ENCODE assay signal across 16 cellular contexts in the genomic region with DNA sequence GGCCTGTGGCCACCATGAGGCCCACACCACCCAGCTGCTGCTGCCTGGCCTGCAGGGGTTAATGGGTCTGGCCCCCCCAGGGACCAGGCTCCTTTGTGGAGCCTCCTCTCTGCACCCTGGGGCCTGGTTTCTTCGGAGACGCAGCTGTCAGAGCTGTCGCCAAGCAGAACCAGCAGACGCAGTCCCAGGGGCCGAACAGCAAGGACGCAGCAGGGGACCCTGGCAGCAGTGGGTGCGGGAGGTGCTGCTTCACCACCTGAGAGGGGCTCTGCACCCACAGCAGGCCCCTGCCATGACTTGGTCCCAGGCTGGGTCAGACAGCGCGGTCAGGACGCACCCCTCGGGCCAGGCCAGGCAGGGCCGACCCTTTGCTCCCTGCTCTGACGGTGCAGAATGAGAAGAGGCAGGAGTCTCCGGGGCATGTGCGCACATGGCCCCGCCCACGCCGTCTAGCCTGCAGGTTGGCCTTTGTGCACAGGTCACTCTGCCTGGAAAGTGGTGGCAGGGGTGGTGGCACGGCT. TPM values are rescaled to one million over a fixed set of nuclear protein-coding genes. Genes with fewer than 3 reads are reported as not detected.
DNase-seq lines count a peak whose midpoint lies in the region; ATAC-seq and TF ChIP-seq lines count a peak whose summit lies in the region.
"Had no signal": no experiment of that assay in that cellular context is flagged by ENCODE, and none has a peak within 500 bp of the region (broad histone marks: within the 10 kb centered on the region; RNA-seq: fewer than 3 reads in every experiment).

No MANE protein-coding gene starts in this region.

- no peaks in the 10 kb centered on the region for H3K4me1 Mint-ChIP-seq in endodermal cell

- intact Hi-C loops in posterior vena cava (cut with DNase I) = no loop called here

- no peaks in the 10 kb centered on the region for H3K27me3 Mint-ChIP-seq in endodermal cell (ENCODE audit: insufficient read depth)

- no peak for TF ChIP-seq CTCF in endodermal cell (conservative IDR thresholded peaks at IDR 0.05)

- WGBS in endodermal cell (ENCODE audit: insufficient coverage in 1 of 2, insufficient read length in 1 of 2), 2 experiments = 96% methylated on average over 19 of the region's 19 CpGs; no CpG with 5 or more reads in 1 of the 2 experiments

- no peak overlapping the region for H3K27ac Mint-ChIP-seq in endodermal cell

- no peaks in the 10 kb centered on the region for H3K4me1 ChIP-seq in endodermal cell (ENCODE audit: control insufficient read depth, insufficient read depth, low read length)

- no peak overlapping the region for H3K27ac ChIP-seq in endodermal cell (ENCODE audit: low read depth, low read length)
- H3K27ac ChIP-seq: 22Rv1, GM23248 had no signal

- ATAC-seq in HG02610 (IDR thresholded peaks at IDR 0.05; ENCODE audit: unreplicated experiment) (no peak), GM18502 (IDR thresholded peaks at IDR 0.05; ENCODE audit: poor library complexity, unreplicated experiment) (no peak)

- H3K9me3 Mint-ChIP-seq in endodermal cell = peaks cover 16% of the 10 kb centered on the region

- DNase-seq in DMS53 (lab: John Stamatoyannopoulos, UW) (peak; percentile 39), DMS53 treated with DMSO at 0.1 percent for 48 hours (lab: John Stamatoyannopoulos, UW; ENCODE audit: unreplicated experiment) (no peak), ELF-1 (ENCODE audit: low read depth, low spot score) (peak; percentile 51), endodermal cell (peak; percentile 42), posterior vena cava (ENCODE audit: low spot score) (peak; percentile 81)
- no peak for DNase-seq in stimulated activated CD4-positive, alpha-beta T cell treated with anti-CD3 and anti-CD28 coated beads, Interleukin-4, amount 100 ng/mL, for 24 hours
- DNase-seq: COR-L47, GM23248, NCI-H146, NCI-H2107, NCI-H345, NCI-H526 treated with DMSO at 0.1 percent for 48 hours, SHP77 treated with DMSO at 0.1 percent for 48 hours had no signal

- no peak overlapping the region for H3K9ac ChIP-seq in endodermal cell (ENCODE audit: extremely low read depth, low read length, poor library complexity, severe bottlenecking)
- H3K9ac ChIP-seq: GM23248 had no signal

- H3K36me3 Mint-ChIP-seq in endodermal cell (ENCODE audit: low read depth) = peaks cover 18% of the 10 kb centered on the region

- no peaks in the 10 kb centered on the region for H3K36me3 ChIP-seq in endodermal cell (ENCODE audit: control insufficient read depth, insufficient read depth, low read length)

- peaks cover 7% of the 10 kb centered on the region for H3K9me3 ChIP-seq in endodermal cell (ENCODE audit: control insufficient read depth, low read length)

- H3K4me3 Mint-ChIP-seq in endodermal cell = no peak overlapping the region

- H3K4me3 ChIP-seq in endodermal cell (ENCODE audit: low read length) = no peak overlapping the region
- H3K4me3 ChIP-seq: GM23248 had no signal

- no peaks in the 10 kb centered on the region for H3K27me3 ChIP-seq in endodermal cell (ENCODE audit: control insufficient read depth, insufficient read depth, low read length, poor library complexity, severe bottlenecking)

RNA-seq across cellular contexts. Expression of a gene that starts 30.5 kb away (rescaled TPM):
- total RNA-seq in endodermal cell = 1 to 10 TPM; 6.4 TPM
- polyA plus RNA-seq in endodermal cell (2013, experiment 1 of 2) = 9.1 TPM
- 5.2 TPM for polyA plus RNA-seq in endodermal cell (2013, experiment 2 of 2)
- 10 to 100 TPM; 13.0 to 17.3 TPM for total RNA-seq in posterior vena cava
- polyA plus RNA-seq: GM23248 had no signal

RNA-seq across cellular contexts. Expression of a gene that starts 43.0 kb away (rescaled TPM):
- 10 to 100 TPM; 43.4 to 59.5 TPM for total RNA-seq in endodermal cell
- polyA plus RNA-seq in endodermal cell (2013, experiment 1 of 2) = 20.9 TPM
- polyA plus RNA-seq in endodermal cell (2013, experiment 2 of 2) = 20.4 TPM
- 10 to 100 TPM; 12.7 to 15.9 TPM for total RNA-seq in posterior vena cava

Comparison
In these comparisons a context has a peak if more than half of its experiments do, and no peak if none do; other contexts are left out.
1. DNase-seq: peak in DMS53 (single experiment), ELF-1 (single experiment), endodermal cell (single experiment) and posterior vena cava (single experiment); none in DMS53 treated with DMSO at 0.1 percent for 48 hours (single experiment) and stimulated activated CD4-positive, alpha-beta T cell treated with anti-CD3 and anti-CD28 coated beads, Interleukin-4, amount 100 ng/mL, for 24 hours (single experiment).